In genomic region chr6:2938632-2939083, GRCh38 we compare ENCODE assay signal across 9 cellular contexts. TPM values are rescaled to one million over a fixed set of nuclear protein-coding genes. Genes with fewer than 3 reads are reported as not detected.
A peak's percentile ranks its signal among the peaks of the same experiment; 100 is the strongest.
DNase-seq lines count a peak whose midpoint lies in the region; ATAC-seq and TF ChIP-seq lines count a peak whose summit lies in the region.
"Had no signal": no experiment of that assay in that cellular context is flagged by ENCODE, and none has a peak within 500 bp of the region (broad histone marks: within the 10 kb centered on the region; RNA-seq: fewer than 3 reads in every experiment).

No MANE protein-coding gene starts in this region.

- H3K36me3 Mint-ChIP-seq in CD8-positive, alpha-beta memory T cell, result peaks cover 3 to 13% (median 6%) of the 10 kb centered on the region in 3 donors
- H3K36me3 Mint-ChIP-seq in activated CD8-positive, alpha-beta T cell treated with anti-CD3 and anti-CD28 coated beads for 36 hours (ENCODE audit: low read depth), result peaks cover 29% of the 10 kb centered on the region

- H3K36me3 ChIP-seq in CD8-positive, alpha-beta memory T cell (ENCODE audit: insufficient read depth, low read length), result no peaks in the 10 kb centered on the region

- H3K4me3 Mint-ChIP-seq in CD8-positive, alpha-beta memory T cell, result peak overlapping the region in 5 of 7 donors; percentile 32 to 52 (median 47)
- peak overlapping the region; percentile 8 for H3K4me3 Mint-ChIP-seq in activated CD8-positive, alpha-beta T cell treated with anti-CD3 and anti-CD28 coated beads for 36 hours

- H3K9me3 Mint-ChIP-seq in CD8-positive, alpha-beta memory T cell, result peaks cover 3 to 16% (median 10%) of the 10 kb centered on the region in 5 donors
- peaks cover 27% of the 10 kb centered on the region for H3K9me3 Mint-ChIP-seq in activated CD8-positive, alpha-beta T cell treated with anti-CD3 and anti-CD28 coated beads for 36 hours

- H3K4me3 ChIP-seq in CD8-positive, alpha-beta memory T cell (ENCODE audit: low read length), result no peak overlapping the region
- H3K4me3 ChIP-seq: dorsolateral prefrontal cortex had no signal

- no peak for DNase-seq in CD8-positive, alpha-beta memory T cell
- DNase-seq in HuH-7 (ENCODE audit: low spot score) (peak; percentile 92), iPS-NIHi11 (ENCODE audit: low spot score) (peak; percentile 42), medulla oblongata (ENCODE audit: extremely low spot score) (no peak)
- no peak for DNase-seq in activated CD8-positive, alpha-beta T cell treated with anti-CD3 and anti-CD28 coated beads for 36 hours
- no peak for DNase-seq in stimulated activated CD4-positive, alpha-beta T cell treated with anti-CD3 and anti-CD28 coated beads, Interleukin-15, amount 100 ng/mL, for 24 hours

- CTCF ChIA-PET in CD8-positive, alpha-beta memory T cell (lab: Charles Lee), result interaction anchor here (7.4 to 7.8 kb wide), 2 partner anchors 12 to 49 kb away, joined by 40 to 102 read pairs; no protein-coding TSS in a partner anchor
- CTCF ChIA-PET in activated CD8-positive, alpha-beta T cell treated with anti-CD3 and anti-CD28 coated beads for 36 hours (lab: Charles Lee), result interaction anchor here (1.0 kb wide), 1 partner anchor 14 kb away, joined by 5 read pairs; no protein-coding TSS in a partner anchor

- H3K27ac Mint-ChIP-seq in CD8-positive, alpha-beta memory T cell, result peak overlapping the region in 7 of 8 donors; percentile 23 to 78 (median 48)
- peak overlapping the region; percentile 94 for H3K27ac Mint-ChIP-seq in activated CD8-positive, alpha-beta T cell treated with anti-CD3 and anti-CD28 coated beads for 36 hours

- H3K27ac ChIP-seq in CD8-positive, alpha-beta memory T cell (ENCODE audit: low read depth, low read length), result no peak overlapping the region
- H3K27ac ChIP-seq: dorsolateral prefrontal cortex had no signal

- H3K4me1 ChIP-seq in CD8-positive, alpha-beta memory T cell (ENCODE audit: insufficient read depth, low read length), result peaks cover 65% of the 10 kb centered on the region

- peaks cover 57 to 67% (median 61%) of the 10 kb centered on the region in 3 donors for H3K4me1 Mint-ChIP-seq in CD8-positive, alpha-beta memory T cell
- peaks cover 65% of the 10 kb centered on the region for H3K4me1 Mint-ChIP-seq in activated CD8-positive, alpha-beta T cell treated with anti-CD3 and anti-CD28 coated beads for 36 hours (ENCODE audit: low read depth)

- POLR2A ChIA-PET in CD8-positive, alpha-beta memory T cell (lab: Charles Lee), result no interaction called here
- POLR2A ChIA-PET in activated CD8-positive, alpha-beta T cell treated with anti-CD3 and anti-CD28 coated beads for 36 hours (lab: Charles Lee), result interaction anchor here (0.6 to 3.6 kb wide), 6 partner anchors 18 to 170 kb away, joined by 3 to 20 read pairs (median 3); no protein-coding TSS in a partner anchor

- no peaks in the 10 kb centered on the region for H3K27me3 ChIP-seq in CD8-positive, alpha-beta memory T cell (ENCODE audit: insufficient read depth, low read length, poor library complexity, severe bottlenecking)
- H3K27me3 ChIP-seq: dorsolateral prefrontal cortex had no signal

- H3K9me3 ChIP-seq in CD8-positive, alpha-beta memory T cell (ENCODE audit: low read length), result no peaks in the 10 kb centered on the region

- peaks cover 0 to 1% of the 10 kb centered on the region in 2 donors for H3K27me3 Mint-ChIP-seq in CD8-positive, alpha-beta memory T cell
- H3K27me3 Mint-ChIP-seq in activated CD8-positive, alpha-beta T cell treated with anti-CD3 and anti-CD28 coated beads for 36 hours, result no peaks in the 10 kb centered on the region

- TF ChIP-seq CTCF in activated CD8-positive, alpha-beta T cell treated with anti-CD3 and anti-CD28 coated beads for 36 hours (IDR thresholded peaks at IDR 0.05), result no peak

- no peak for ATAC-seq in activated CD8-positive, alpha-beta T cell treated with anti-CD3 and anti-CD28 coated beads for 36 hours
- no peak for ATAC-seq in HG02852 (IDR thresholded peaks at IDR 0.05; ENCODE audit: unreplicated experiment)
- no peak for ATAC-seq in HG03342 (IDR thresholded peaks at IDR 0.05; ENCODE audit: unreplicated experiment)

- intact Hi-C loops in activated CD8-positive, alpha-beta T cell treated with anti-CD3 and anti-CD28 coated beads for 36 hours (cut with micrococcal nuclease), result no loop called here

RNA-seq across cellular contexts. Expression of gene SERPINB6, which starts 32.7 kb away (rescaled TPM):
- 10 to 100 TPM; 62.1 to 66.0 TPM for total RNA-seq in CD8-positive, alpha-beta memory T cell
- polyA plus RNA-seq in CD8-positive, alpha-beta memory T cell, result 86.0 TPM
- total RNA-seq in activated CD8-positive, alpha-beta T cell treated with anti-CD3 and anti-CD28 coated beads for 36 hours, result 10 to 100 TPM; 52.2 to 53.8 TPM

RNA-seq across cellular contexts. Expression of gene SERPINB9, which starts 35.5 kb away (rescaled TPM):
- total RNA-seq in CD8-positive, alpha-beta memory T cell, result 10 to 100 TPM; 63.5 to 65.1 TPM
- polyA plus RNA-seq in CD8-positive, alpha-beta memory T cell, result 42.3 TPM
- 10 to 100 TPM; 65.7 to 70.3 TPM for total RNA-seq in activated CD8-positive, alpha-beta T cell treated with anti-CD3 and anti-CD28 coated beads for 36 hours

Comparison
In these comparisons a context has a peak if more than half of its experiments do, and no peak if none do; other contexts are left out.
1. DNase-seq: peak in HuH-7 (single experiment) and iPS-NIHi11 (single experiment); none in CD8-positive, alpha-beta memory T cell (0 of 5), activated CD8-positive, alpha-beta T cell treated with anti-CD3 and anti-CD28 coated beads for 36 hours (single experiment), medulla oblongata (single experiment) and stimulated activated CD4-positive, alpha-beta T cell treated with anti-CD3 and anti-CD28 coated beads, Interleukin-15, amount 100 ng/mL, for 24 hours (single experiment).